8 cellular contexts compared by ENCODE assay signal in genomic region chr1:35202048-35202719, GRCh38. TPM values are rescaled to one million over a fixed set of nuclear protein-coding genes. Genes with fewer than 3 reads are reported as not detected.
DNase-seq lines count a peak whose midpoint lies in the region; ATAC-seq and TF ChIP-seq lines count a peak whose summit lies in the region.

No MANE protein-coding gene starts in this region.

- POLR2A ChIA-PET in CD4-positive, alpha-beta memory T cell (lab: Charles Lee; ENCODE audit: partially characterized antibody): interaction anchor here (1.1 to 1.6 kb wide), 3 partner anchors 9 to 96 kb away, joined by 4 to 8 read pairs (median 5); partner anchors contain the start of gene SFPQ

- DNase-seq in CD4-positive, alpha-beta memory T cell: peak; percentile 67 to 76 (median 72)
- DNase-seq in NAMALWA (ENCODE audit: low spot score) (peak; percentile 92), SK-MEL-5 (ENCODE audit: low read depth, low spot score) (peak; percentile 88), glomerular visceral epithelial cell (ENCODE audit: extremely low spot score) (peak; percentile 78), ovary (peak; percentile 57 to 77 (median 61)), upper lobe of left lung (peak in 1 of 2 donors; percentile 70)
- DNase-seq in activated naive CD4-positive, alpha-beta T cell treated with anti-CD3 and anti-CD28 coated beads for 36 hours: peak; percentile 84

- peaks cover 0 to 1% (median 0%) of the 10 kb centered on the region in 8 donors for H3K9me3 Mint-ChIP-seq in CD4-positive, alpha-beta memory T cell
- no peaks in the 10 kb centered on the region for H3K9me3 Mint-ChIP-seq in activated naive CD4-positive, alpha-beta T cell treated with anti-CD3 and anti-CD28 coated beads for 36 hours

- H3K36me3 ChIP-seq in CD4-positive, alpha-beta memory T cell (ENCODE audit: insufficient read depth, low read length): no peaks in the 10 kb centered on the region
- H3K36me3 ChIP-seq in ovary (no peaks in the 10 kb centered on the region), upper lobe of left lung (no peaks in the 10 kb centered on the region)

- no peaks in the 10 kb centered on the region for H3K9me3 ChIP-seq in CD4-positive, alpha-beta memory T cell (ENCODE audit: control insufficient read depth in 1 of 2, low read length in 2 of 2)
- no peaks in the 10 kb centered on the region for H3K9me3 ChIP-seq in ovary
- no peaks in the 10 kb centered on the region for H3K9me3 ChIP-seq in upper lobe of left lung

- H3K4me1 Mint-ChIP-seq in CD4-positive, alpha-beta memory T cell: peaks cover 5 to 9% (median 7%) of the 10 kb centered on the region in 4 donors
- H3K4me1 Mint-ChIP-seq in activated naive CD4-positive, alpha-beta T cell treated with anti-CD3 and anti-CD28 coated beads for 36 hours (ENCODE audit: low read depth): peaks cover 7% of the 10 kb centered on the region

- H3K27me3 Mint-ChIP-seq in CD4-positive, alpha-beta memory T cell: peaks cover 0 to 3% of the 10 kb centered on the region in 2 donors
- no peaks in the 10 kb centered on the region for H3K27me3 Mint-ChIP-seq in activated naive CD4-positive, alpha-beta T cell treated with anti-CD3 and anti-CD28 coated beads for 36 hours (ENCODE audit: low read depth)

- no peak overlapping the region for H3K4me3 ChIP-seq in CD4-positive, alpha-beta memory T cell (ENCODE audit: low read length in 2 of 2)
- H3K4me3 ChIP-seq in ovary (no peak overlapping the region), upper lobe of left lung (no peak overlapping the region)

- intact Hi-C loops in CD4-positive, alpha-beta memory T cell (cut with micrococcal nuclease): loop anchor here (1.0 to 5.0 kb wide), 4 partner anchors 9 to 573 kb away; partner anchors contain the start of gene SFPQ
- intact Hi-C loops in activated naive CD4-positive, alpha-beta T cell treated with anti-CD3 and anti-CD28 coated beads for 36 hours (cut with micrococcal nuclease): loop anchor here (1.0 to 10.0 kb wide), 4 partner anchors 96 to 363 kb away; no protein-coding TSS in a partner anchor
- intact Hi-C loops in ovary (cut with DNase I): loop anchor here in 1 of 4 donors (5.0 kb wide), 1 partner anchor 95 kb away; no protein-coding TSS in a partner anchor

- CTCF ChIA-PET in CD4-positive, alpha-beta memory T cell (lab: Charles Lee; ENCODE audit: partially characterized antibody): interaction anchor here (0.5 to 3.8 kb wide), 34 partner anchors 9 to 1204 kb away, joined by 3 to 54 read pairs (median 3); partner anchors contain the start of gene SFPQ
- CTCF ChIA-PET in activated naive CD4-positive, alpha-beta T cell treated with anti-CD3 and anti-CD28 coated beads for 36 hours (lab: Charles Lee): interaction anchor here (0.5 to 2.0 kb wide), 23 partner anchors 9 to 1572 kb away, joined by 3 to 22 read pairs (median 4); no protein-coding TSS in a partner anchor

- no peaks in the 10 kb centered on the region for H3K27me3 ChIP-seq in CD4-positive, alpha-beta memory T cell (ENCODE audit: insufficient read depth, low read length)
- H3K27me3 ChIP-seq in ovary (no peaks in the 10 kb centered on the region), upper lobe of left lung (no peaks in the 10 kb centered on the region)

- in situ Hi-C loops in SK-MEL-5 (cut with HindIII; ENCODE audit: low pct_unique_long_range_greater_than_20kb, low sequenced_read_pairs): no loop called here

- no peak overlapping the region for H3K27ac ChIP-seq in CD4-positive, alpha-beta memory T cell (ENCODE audit: low read depth, low read length)
- H3K27ac ChIP-seq in ovary (no peak overlapping the region), upper lobe of left lung (no peak overlapping the region)

- peak; percentile 65 for ATAC-seq in GM21526 (IDR thresholded peaks at IDR 0.05; ENCODE audit: low FRiP score, unreplicated experiment)
- peak; percentile 92 to 97 for ATAC-seq in upper lobe of left lung (ENCODE audit: low FRiP score in 2 of 2)

- no peak for TF ChIP-seq EP300 in ovary (IDR thresholded peaks at IDR 0.05)
- TF ChIP-seq EP300 in upper lobe of left lung (IDR thresholded peaks at IDR 0.05): no peak

- TF ChIP-seq CTCF in ovary (IDR thresholded peaks at IDR 0.05) (peak; percentile 71 to 76 (median 73)), upper lobe of left lung (IDR thresholded peaks at IDR 0.05) (peak; percentile 66 to 88 (median 81))

- TF ChIP-seq POLR2A in ovary (IDR thresholded peaks at IDR 0.05): no peak
- TF ChIP-seq POLR2A in upper lobe of left lung (IDR thresholded peaks at IDR 0.05): no peak

- H3K36me3 Mint-ChIP-seq in CD4-positive, alpha-beta memory T cell: no peaks in the 10 kb centered on the region
- H3K36me3 Mint-ChIP-seq in activated naive CD4-positive, alpha-beta T cell treated with anti-CD3 and anti-CD28 coated beads for 36 hours (ENCODE audit: low read depth): no peaks in the 10 kb centered on the region

- 23 to 29% (median 26%) methylated on average over 6 of the region's 6 CpGs for WGBS in ovary, 3 donors
- WGBS in upper lobe of left lung, 2 donors: 19 to 24% methylated on average over 6 of the region's 6 CpGs

- H3K27ac Mint-ChIP-seq in CD4-positive, alpha-beta memory T cell: peak overlapping the region in 2 of 7 donors; percentile 14 to 64
- H3K27ac Mint-ChIP-seq in activated naive CD4-positive, alpha-beta T cell treated with anti-CD3 and anti-CD28 coated beads for 36 hours: no peak overlapping the region

- H3K4me1 ChIP-seq in CD4-positive, alpha-beta memory T cell (ENCODE audit: insufficient read depth, low read length): peaks cover 4% of the 10 kb centered on the region
- H3K4me1 ChIP-seq in ovary (ENCODE audit: insufficient read depth): no peaks in the 10 kb centered on the region
- no peaks in the 10 kb centered on the region for H3K4me1 ChIP-seq in upper lobe of left lung

- peak overlapping the region in 1 of 8 donors; percentile 39 for H3K4me3 Mint-ChIP-seq in CD4-positive, alpha-beta memory T cell
- no peak overlapping the region for H3K4me3 Mint-ChIP-seq in activated naive CD4-positive, alpha-beta T cell treated with anti-CD3 and anti-CD28 coated beads for 36 hours

RNA-seq across cellular contexts. Expression of gene SFPQ, which starts 9.2 kb away (rescaled TPM):
- 100 to 1,000 TPM; 321 to 334 TPM for total RNA-seq in CD4-positive, alpha-beta memory T cell
- polyA plus RNA-seq in CD4-positive, alpha-beta memory T cell: 100 to 1,000 TPM in 1 of 2 donors, 10 to 100 TPM in 1; 63.3 to 154 TPM
- total RNA-seq in SK-MEL-5 (2014; rRNA removed; shearing (Covaris generic)): 169 and 174 TPM in 2 replicates
- 165 and 185 TPM in 2 replicates for polyA plus RNA-seq in SK-MEL-5 (2015; cell fraction: cytosol; rRNA removed)
- 381 and 457 TPM in 2 replicates for polyA plus RNA-seq in SK-MEL-5 (2015; cell fraction: nucleus; rRNA removed)
- total RNA-seq in activated naive CD4-positive, alpha-beta T cell treated with anti-CD3 and anti-CD28 coated beads for 36 hours: 100 to 1,000 TPM; 260 to 269 TPM
- total RNA-seq in ovary: 100 to 1,000 TPM; 205 to 295 (median 240) TPM
- 100 to 1,000 TPM; 288 TPM for polyA plus RNA-seq in ovary
- total RNA-seq in upper lobe of left lung: 100 to 1,000 TPM; 154 to 526 (median 209) TPM
